20 cellular contexts compared by ENCODE assay signal in the genomic region with DNA sequence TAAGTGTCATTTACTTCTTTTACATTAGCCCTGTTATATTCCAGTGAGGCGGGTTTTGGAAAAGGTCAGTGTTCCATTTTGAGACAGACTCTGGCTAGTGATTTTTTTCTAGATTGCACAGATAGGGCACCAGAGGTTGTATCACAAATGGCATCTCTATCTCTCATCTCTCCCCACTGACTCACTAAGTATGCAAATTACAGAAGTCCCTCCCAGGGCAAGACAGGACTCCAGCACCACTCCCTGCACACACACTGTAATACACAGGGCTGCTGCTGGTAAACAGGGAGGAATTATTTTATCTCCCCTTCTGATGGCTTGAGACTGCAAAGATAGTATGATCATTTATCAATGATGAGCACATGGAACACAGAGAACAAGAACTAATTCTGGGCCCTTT. TPM values are rescaled to one million over a fixed set of nuclear protein-coding genes. Genes with fewer than 3 reads are reported as not detected.
DNase-seq lines count a peak whose midpoint lies in the region; ATAC-seq and TF ChIP-seq lines count a peak whose summit lies in the region.
"Had no signal": no experiment of that assay in that cellular context is flagged by ENCODE, and none has a peak within 500 bp of the region (broad histone marks: within the 10 kb centered on the region; RNA-seq: fewer than 3 reads in every experiment).

No MANE protein-coding gene starts in this region.

- H3K79me2 ChIP-seq in GM23338 (replicated peaks; ENCODE audit: insufficient read depth): no peaks in the 10 kb centered on the region

- TF ChIP-seq CTCF in GM23338 (conservative IDR thresholded peaks at IDR 0.05; ENCODE audit: low read depth in 2 of 2): no peak

- H3K4me1 Mint-ChIP-seq in GM23338: peaks cover 29% of the 10 kb centered on the region
- H3K4me1 Mint-ChIP-seq: CD14-positive monocyte; CD4-positive, alpha-beta memory T cell had no signal

- no peaks in the 10 kb centered on the region for H3K36me3 ChIP-seq in GM23338 (ENCODE audit: insufficient read depth)
- H3K36me3 ChIP-seq: BLaER1 had no signal

- no peak overlapping the region for H3K27ac Mint-ChIP-seq in GM23338
- H3K27ac Mint-ChIP-seq: CD14-positive monocyte; CD4-positive, alpha-beta memory T cell had no signal

- H3K27ac ChIP-seq in GM23338 (ENCODE audit: low read depth): no peak overlapping the region
- H3K27ac ChIP-seq: BLaER1, GM23248 had no signal

- H4K20me1 ChIP-seq in GM23338 (replicated peaks; ENCODE audit: insufficient read depth): no peaks in the 10 kb centered on the region
- H4K20me1 ChIP-seq: BLaER1 had no signal

- H3K4me1 ChIP-seq in GM23338 (ENCODE audit: insufficient read depth): peaks cover 14% of the 10 kb centered on the region; the same call in 1 of the 2 replicates
- H3K4me1 ChIP-seq: BLaER1 had no signal

- no peak overlapping the region for H3K4me3 Mint-ChIP-seq in GM23338
- H3K4me3 Mint-ChIP-seq: CD14-positive monocyte; CD4-positive, alpha-beta memory T cell had no signal

- DNase-seq in NCI-H146 (lab: John Stamatoyannopoulos, UW) (peak; percentile 14), NCI-H146 treated with DMSO at 0.1 percent for 48 hours (lab: John Stamatoyannopoulos, UW; ENCODE audit: unreplicated experiment) (no peak), GM23338 (ENCODE audit: low spot score) (no peak), NCI-H69 (lab: John Stamatoyannopoulos, UW) (peak; percentile 29), NCI-H1092 (lab: John Stamatoyannopoulos, UW) (no peak)
- no peak for DNase-seq in stimulated activated naive CD8-positive, alpha-beta T cell treated with anti-CD3 and anti-CD28 coated beads, Interleukin-15, Interleukin-2, amounts not matched to agents 100 U/mL and 50 U/mL, for 24 hours
- DNase-seq: 8988T; CD4-positive, alpha-beta memory T cell; DMS53; DND-41; EL; GM23248; HCEC 1CT had no signal

- H3K27me3 ChIP-seq in GM23338 (ENCODE audit: insufficient read depth): no peaks in the 10 kb centered on the region
- H3K27me3 ChIP-seq: BLaER1 had no signal

- no peak for ATAC-seq in GM23338
- peak; percentile 76 for ATAC-seq in stimulated activated naive CD8-positive, alpha-beta T cell treated with anti-CD3 and anti-CD28 coated beads, Interleukin-15, Interleukin-2, amounts not matched to agents 100 U/mL and 50 U/mL, for 24 hours
- no peak for ATAC-seq in HG02678 (IDR thresholded peaks at IDR 0.05; ENCODE audit: unreplicated experiment)
- ATAC-seq: GM12878 had no signal

- H3K9me2 ChIP-seq in GM23338 (ENCODE audit: insufficient read depth): 0 out of 2 replicates have a peak, but pooled peaks cover 3% of the 10 kb centered on the region

- H3K9me3 Mint-ChIP-seq in GM23338: no peaks in the 10 kb centered on the region; the same call in 2 of the 3 replicates

- no peaks in the 10 kb centered on the region for H3F3A ChIP-seq in GM23338 (replicated peaks; ENCODE audit: low read depth)

- H3K4me3 ChIP-seq in GM23338: no peak overlapping the region
- H3K4me3 ChIP-seq: BLaER1, GM12878, GM23248 had no signal

- H2AFZ ChIP-seq in GM23338: 0 out of 2 replicates have a peak overlapping the region, but pooled peaks have one; percentile 47
- H2AFZ ChIP-seq: GM23248 had no signal

- H3K36me3 Mint-ChIP-seq in GM23338 (ENCODE audit: low read depth): no peaks in the 10 kb centered on the region
- H3K36me3 Mint-ChIP-seq: CD14-positive monocyte; CD4-positive, alpha-beta memory T cell had no signal

- peaks cover 4% of the 10 kb centered on the region for H3K27me3 Mint-ChIP-seq in GM23338 (ENCODE audit: insufficient read depth, low read depth, poor library complexity)

- H3K4me2 ChIP-seq in GM23338: no peak overlapping the region
- H3K4me2 ChIP-seq: BLaER1 had no signal

TF ChIP-seq in GM23338, 12 proteins besides CTCF, POLR2A, EP300 and RAD21 (continues in another document):
- TF ChIP-seq, protein P1, sequence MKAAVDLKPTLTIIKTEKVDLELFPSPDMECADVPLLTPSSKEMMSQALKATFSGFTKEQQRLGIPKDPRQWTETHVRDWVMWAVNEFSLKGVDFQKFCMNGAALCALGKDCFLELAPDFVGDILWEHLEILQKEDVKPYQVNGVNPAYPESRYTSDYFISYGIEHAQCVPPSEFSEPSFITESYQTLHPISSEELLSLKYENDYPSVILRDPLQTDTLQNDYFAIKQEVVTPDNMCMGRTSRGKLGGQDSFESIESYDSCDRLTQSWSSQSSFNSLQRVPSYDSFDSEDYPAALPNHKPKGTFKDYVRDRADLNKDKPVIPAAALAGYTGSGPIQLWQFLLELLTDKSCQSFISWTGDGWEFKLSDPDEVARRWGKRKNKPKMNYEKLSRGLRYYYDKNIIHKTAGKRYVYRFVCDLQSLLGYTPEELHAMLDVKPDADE (IDR thresholded peaks at IDR 0.05): no peak
- no peak for TF ChIP-seq JUNB (IDR thresholded peaks at IDR 0.05; ENCODE audit: unreplicated experiment)
- TF ChIP-seq ZNF114 (CRISPR knock-in tag; IDR thresholded peaks at IDR 0.05): no peak
- TF ChIP-seq POLR2AphosphoS5 (IDR thresholded peaks at IDR 0.05; ENCODE audit: low read depth): no peak
- TF ChIP-seq CREB1 (CRISPR knock-in tag; IDR thresholded peaks at IDR 0.05; ENCODE audit: low read depth): no peak
- no peak for TF ChIP-seq STAT1 (IDR thresholded peaks at IDR 0.05; ENCODE audit: unreplicated experiment)
- no peak for TF ChIP-seq NANOG (IDR thresholded peaks at IDR 0.05; ENCODE audit: borderline replicate concordance)
- TF ChIP-seq EZH2phosphoT487 (IDR thresholded peaks at IDR 0.05; ENCODE audit: unreplicated experiment): no peak
- no peak for TF ChIP-seq ZNF331 (CRISPR knock-in tag; IDR thresholded peaks at IDR 0.05; ENCODE audit: low read depth)
- TF ChIP-seq ZNF462 (CRISPR knock-in tag; IDR thresholded peaks at IDR 0.05): no peak

RNA-seq across cellular contexts. Expression of gene AKAIN1, which starts 46.2 kb away (rescaled TPM):
- total RNA-seq in GM23338 (2014; rRNA removed; shearing (Covaris generic)): not detected in 2 replicates
- polyA plus RNA-seq in GM23338 (2016; fragmentation: Nextera tagmentation; extraction: Ambion mirVana): not detected in 2 replicates
- total RNA-seq: A673; CD4-positive, alpha-beta memory T cell; G401; GM12878; GM23248 had no signal
- polyA plus RNA-seq: AG04450; CD14-positive monocyte; CD4-positive, alpha-beta memory T cell; GM12878; GM23248 had no signal

Comparison
In these comparisons a context has a peak if more than half of its experiments do, and no peak if none do; other contexts are left out.
1. DNase-seq: peak in NCI-H146 (single experiment) and NCI-H69 (single experiment); none in NCI-H146 treated with DMSO at 0.1 percent for 48 hours (single experiment), GM23338 (single experiment), stimulated activated naive CD8-positive, alpha-beta T cell treated with anti-CD3 and anti-CD28 coated beads, Interleukin-15, Interleukin-2, amounts not matched to agents 100 U/mL and 50 U/mL, for 24 hours (single experiment) and NCI-H1092 (single experiment).